In the genomic region with DNA sequence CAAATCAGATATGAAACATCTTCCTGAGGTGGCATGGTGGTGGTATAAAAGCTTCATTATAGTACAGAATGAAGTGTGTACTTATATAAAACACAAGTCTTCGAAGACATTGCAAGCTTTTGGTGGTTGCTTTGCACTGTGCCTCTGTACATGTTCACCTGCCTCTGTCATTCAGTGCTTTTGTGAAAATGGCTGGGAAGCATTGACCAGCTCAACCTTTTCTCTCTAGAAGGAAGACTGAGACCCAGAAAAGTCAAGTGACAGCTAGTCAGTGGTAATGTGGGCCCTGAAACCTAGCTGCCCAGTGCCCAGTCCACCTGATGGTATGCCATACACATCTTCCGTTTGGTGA, we compare ENCODE assay signal across 19 cellular contexts. TPM values are rescaled to one million over a fixed set of nuclear protein-coding genes. Genes with fewer than 3 reads are reported as not detected.
DNase-seq lines count a peak whose midpoint lies in the region; ATAC-seq, FAIRE-seq and TF ChIP-seq lines count a peak whose summit lies in the region.
"Had no signal": no experiment of that assay in that cellular context is flagged by ENCODE, and none has a peak within 500 bp of the region (broad histone marks: within the 10 kb centered on the region; RNA-seq: fewer than 3 reads in every experiment).

No MANE protein-coding gene starts in this region.

- H3K9me1 ChIP-seq in keratinocyte (ENCODE audit: control insufficient read depth, extremely low read depth, insufficient read depth, low read length), result no peaks in the 10 kb centered on the region

- DNase-seq in SK-N-SH (no peak), SJSA1 (ENCODE audit: low read depth in 1 of 2, low spot score in 2 of 2) (no peak), keratinocyte (ENCODE audit: low read depth, low spot score) (no peak), amygdala (lab: John Stamatoyannopoulos, UW) (no peak)
- no peak for DNase-seq in effector CD8-positive, alpha-beta T cell (lab: John Stamatoyannopoulos, UW)
- DNase-seq: activated CD4-positive, alpha-beta T cell treated with anti-CD3 and anti-CD28 coated beads, Interleukin-2, amount 50 U/mL, for 48 hours; activated naive CD4-positive, alpha-beta T cell treated with anti-CD3 and anti-CD28 coated beads, Interleukin-2, amount 10 ng/mL, durations not matched to agents 7 days and 5 days; DMS 273 treated with DMSO at 0.1 percent for 48 hours; GDM1; NCI-H1436 treated with DMSO at 0.1 percent for 48 hours; stimulated activated CD4-positive, alpha-beta T cell treated with anti-CD3 and anti-CD28 coated beads, Interleukin-4, amount 100 ng/mL, for 4 hours; testis had no signal

- no peaks in the 10 kb centered on the region for H3K9me2 ChIP-seq in SK-N-SH

- TF ChIP-seq EP300 in SK-N-SH (IDR thresholded peaks at IDR 0.05; ENCODE audit: borderline replicate concordance in 1 of 2, low read depth in 1 of 2, low read length in 1 of 2), result no peak

- H3K36me3 ChIP-seq in SK-N-SH (replicated peaks in 1 of 2; ENCODE audit: control insufficient read depth in 1 of 2, insufficient read depth in 2 of 2, low read length in 1 of 2), result no peaks in the 10 kb centered on the region
- no peaks in the 10 kb centered on the region for H3K36me3 ChIP-seq in SJSA1
- peaks cover 4 to 41% of the 10 kb centered on the region in 2 experiments for H3K36me3 ChIP-seq in keratinocyte (ENCODE audit: control insufficient read depth in 2 of 2, extremely low read depth in 1 of 2, insufficient read depth in 2 of 2, low read length in 2 of 2)
- H3K36me3 ChIP-seq in subcutaneous abdominal adipose tissue (ENCODE audit: control insufficient read depth in 5 of 5, insufficient read depth in 5 of 5, low read length in 5 of 5), result no peaks in the 10 kb centered on the region
- H3K36me3 ChIP-seq: gastroesophageal sphincter had no signal

- peaks cover 5% of the 10 kb centered on the region; the same call in 1 of the 2 replicates for H4K20me1 ChIP-seq in SK-N-SH (ENCODE audit: insufficient read depth)
- peaks cover 2% of the 10 kb centered on the region for H4K20me1 ChIP-seq in keratinocyte (ENCODE audit: control insufficient read depth, extremely low read depth, insufficient read depth, low read length)

- H2AFZ ChIP-seq in SK-N-SH (ENCODE audit: low read depth) (peak overlapping the region; percentile 66; the same call in 1 of the 2 replicates), keratinocyte (ENCODE audit: control insufficient read depth, low read length) (no peak overlapping the region)
- H2AFZ ChIP-seq: parathyroid adenoma had no signal

- CTCF ChIA-PET in SK-N-SH (lab: Yijun Ruan, JAX), result interaction anchor here (0.6 to 3.9 kb wide), 4 partner anchors 8 to 357 kb away, joined by 3 to 17 read pairs (median 9); no protein-coding TSS in a partner anchor

- no peak overlapping the region for H3K9ac ChIP-seq in SK-N-SH
- peak overlapping the region; percentile 82 for H3K9ac ChIP-seq in keratinocyte (ENCODE audit: control insufficient read depth, extremely low read depth, insufficient read depth, low read length)
- H3K9ac ChIP-seq in subcutaneous abdominal adipose tissue (ENCODE audit: low read length in 5 of 5), result no peak overlapping the region
- H3K9ac ChIP-seq: parathyroid adenoma had no signal

- ATAC-seq in SK-N-SH treated with all-trans-retinoic acid at 6 μM for 48 hours, result no peak
- no peak for ATAC-seq in HG03432 (IDR thresholded peaks at IDR 0.05; ENCODE audit: unreplicated experiment)
- ATAC-seq: gastroesophageal sphincter, HepG2 had no signal

- H3K27ac ChIP-seq in SK-N-SH (ENCODE audit: low read depth in 2 of 2, low read length in 1 of 2) (peak overlapping the region; percentile 58 to 85; a peak in 3 of 4 replicates), SJSA1 (peak overlapping the region; percentile 36; the same call in 1 of the 2 replicates), keratinocyte (ENCODE audit: control insufficient read depth, insufficient read depth, low read length) (peak overlapping the region; percentile 99), subcutaneous abdominal adipose tissue (ENCODE audit: low read depth, low read length) (peak overlapping the region; percentile 33)
- H3K27ac ChIP-seq: 22Rv1, parathyroid adenoma, testis had no signal

- peaks cover 46% of the 10 kb centered on the region for H3F3A ChIP-seq in SK-N-SH (replicated peaks; ENCODE audit: insufficient read depth)

- TF ChIP-seq CTCF in SK-N-SH (IDR thresholded peaks at IDR 0.05), result no peak
- TF ChIP-seq CTCF in keratinocyte (optimal IDR thresholded peaks at IDR 0.05 in 1 of 3, IDR thresholded peaks at IDR 0.05 in 1 of 3, conservative IDR thresholded peaks at IDR 0.05 in 1 of 3; ENCODE audit: extremely low read depth in 1 of 3, insufficient read depth in 2 of 3, low read length in 3 of 3), result no peak

- 59% methylated on average over 2 of the region's 2 CpGs for WGBS in SK-N-SH (ENCODE audit: low lambda C conversion rate)

- dilution Hi-C loops in keratinocyte (cut with MboI; ENCODE audit: extremely low pct_ligation_motif_present, low sequenced_read_pairs), result no loop called here

- POLR2A ChIA-PET in SK-N-SH (lab: Yijun Ruan, JAX), result no interaction called here

- H3K4me3 ChIP-seq in SK-N-SH (ENCODE audit: low read depth in 2 of 2, low read length in 1 of 2) (peak overlapping the region in 1 of 2 experiments; percentile 22; a peak in 2 of 4 replicates), SJSA1 (no peak overlapping the region), keratinocyte (ENCODE audit: control insufficient read depth in 2 of 3, extremely low read depth in 1 of 3, insufficient read depth in 2 of 3, low read depth in 1 of 3, low read length in 3 of 3) (peak overlapping the region in 2 of 3 experiments; percentile 36 to 47), subcutaneous abdominal adipose tissue (ENCODE audit: low read depth in 1 of 5, low read length in 5 of 5) (no peak overlapping the region)
- H3K4me3 ChIP-seq: gastroesophageal sphincter, testis had no signal

- H3K9me3 ChIP-seq in SK-N-SH (no peaks in the 10 kb centered on the region), SJSA1 (replicated peaks) (no peaks in the 10 kb centered on the region), keratinocyte (ENCODE audit: control insufficient read depth, low read depth, low read length) (no peaks in the 10 kb centered on the region), subcutaneous abdominal adipose tissue (ENCODE audit: control insufficient read depth in 5 of 5, low read length in 5 of 5) (no peaks in the 10 kb centered on the region)
- H3K9me3 ChIP-seq: gastroesophageal sphincter, testis had no signal

- H3K27me3 ChIP-seq in SK-N-SH (ENCODE audit: insufficient read depth) (no peaks in the 10 kb centered on the region), SJSA1 (replicated peaks) (no peaks in the 10 kb centered on the region), keratinocyte (ENCODE audit: control insufficient read depth, extremely low read depth, insufficient read depth, low read length) (no peaks in the 10 kb centered on the region), subcutaneous abdominal adipose tissue (ENCODE audit: control insufficient read depth in 5 of 5, insufficient read depth in 4 of 5, low read length in 5 of 5) (no peaks in the 10 kb centered on the region)
- H3K27me3 ChIP-seq: testis had no signal

- no peak for TF ChIP-seq RAD21 in SK-N-SH (IDR thresholded peaks at IDR 0.05; ENCODE audit: low read length)

- H3K4me2 ChIP-seq in SK-N-SH, result peak overlapping the region; percentile 79
- peak overlapping the region; percentile 84 for H3K4me2 ChIP-seq in keratinocyte (ENCODE audit: control insufficient read depth, extremely low read depth, insufficient read depth, low read depth, low read length)

- H3K79me2 ChIP-seq in SK-N-SH (ENCODE audit: insufficient read depth) (peaks cover 89% of the 10 kb centered on the region), keratinocyte (ENCODE audit: control insufficient read depth, insufficient read depth, low read length) (peaks cover 90% of the 10 kb centered on the region)

- H3K4me1 ChIP-seq in SK-N-SH (ENCODE audit: control insufficient read depth in 1 of 2, insufficient read depth in 2 of 2, low read depth in 1 of 2, low read length in 1 of 2) (peaks cover 0 to 59% of the 10 kb centered on the region in 2 experiments; a peak in 3 of 4 replicates), SJSA1 (replicated peaks) (peaks cover 53% of the 10 kb centered on the region), keratinocyte (ENCODE audit: control insufficient read depth, extremely low read depth, insufficient read depth, low read length) (peaks cover 97% of the 10 kb centered on the region), subcutaneous abdominal adipose tissue (ENCODE audit: control insufficient read depth in 5 of 5, insufficient read depth in 5 of 5, low read length in 5 of 5) (peaks cover 3 to 73% (median 23%) of the 10 kb centered on the region in 5 donors)
- H3K4me1 ChIP-seq: parathyroid adenoma had no signal

- no peak for FAIRE-seq in keratinocyte (lab: Jason Lieb, UNC)
- FAIRE-seq: HepG2 had no signal

TF ChIP-seq in SK-N-SH, 30 proteins besides CTCF, POLR2A, EP300 and RAD21 (continues in another document):
- TF ChIP-seq MEF2A (IDR thresholded peaks at IDR 0.05; ENCODE audit: borderline replicate concordance, low read depth), result no peak

TF ChIP-seq in SK-N-SH treated with all-trans-retinoic acid at 6 μM for 48 hours, 23 proteins besides CTCF, POLR2A, EP300 and RAD21 (continues in another document):
- TF ChIP-seq, protein P1, sequence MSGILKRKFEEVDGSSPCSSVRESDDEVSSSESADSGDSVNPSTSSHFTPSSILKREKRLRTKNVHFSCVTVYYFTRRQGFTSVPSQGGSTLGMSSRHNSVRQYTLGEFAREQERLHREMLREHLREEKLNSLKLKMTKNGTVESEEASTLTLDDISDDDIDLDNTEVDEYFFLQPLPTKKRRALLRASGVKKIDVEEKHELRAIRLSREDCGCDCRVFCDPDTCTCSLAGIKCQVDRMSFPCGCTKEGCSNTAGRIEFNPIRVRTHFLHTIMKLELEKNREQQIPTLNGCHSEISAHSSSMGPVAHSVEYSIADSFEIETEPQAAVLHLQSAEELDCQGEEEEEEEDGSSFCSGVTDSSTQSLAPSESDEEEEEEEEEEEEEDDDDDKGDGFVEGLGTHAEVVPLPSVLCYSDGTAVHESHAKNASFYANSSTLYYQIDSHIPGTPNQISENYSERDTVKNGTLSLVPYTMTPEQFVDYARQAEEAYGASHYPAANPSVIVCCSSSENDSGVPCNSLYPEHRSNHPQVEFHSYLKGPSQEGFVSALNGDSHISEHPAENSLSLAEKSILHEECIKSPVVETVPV (CRISPR knock-in tag; IDR thresholded peaks at IDR 0.05), result no peak

RNA-seq across cellular contexts. Expression of gene ITGA6, which starts 12.1 kb away (rescaled TPM):
- polyA plus RNA-seq in SK-N-SH (2012; rRNA removed) (25.9 and 26.0 TPM in 2 replicates), keratinocyte (258 to 441 TPM (median 273 TPM) in 3 replicates)
- 32.9 and 33.9 TPM in 2 replicates for polyA plus RNA-seq in SK-N-SH (2012; cell fraction: cytosol; rRNA removed)
- polyA plus RNA-seq in SK-N-SH (2012; cell fraction: nucleus; rRNA removed), result 21.2 and 45.3 TPM in 2 replicates
- 26.7 and 32.9 TPM in 2 replicates for total RNA-seq in SJSA1 (2014; rRNA removed; shearing (Covaris generic))
- 360 TPM for polyA plus RNA-seq in keratinocyte (2011; ENCODE audit: low read depth)
- polyA plus RNA-seq in keratinocyte (2011; cell fraction: cytosol; rRNA removed), result 148 and 205 TPM in 2 replicates
- 661 and 820 TPM in 2 replicates for polyA plus RNA-seq in keratinocyte (2011; cell fraction: nucleus; rRNA removed)
- 169 and 660 TPM in 2 replicates for polyA plus RNA-seq in keratinocyte (2012; ENCODE audit: low replicate concordance)
- 374 to 691 TPM (median 492 TPM) in 3 replicates for polyA minus RNA-seq in keratinocyte
- 252 TPM for polyA minus RNA-seq in keratinocyte (2011; cell fraction: cytosol; rRNA and poly(A)+ RNA removed)
- polyA minus RNA-seq in keratinocyte (2011; cell fraction: nucleus; rRNA and poly(A)+ RNA removed), result 750 and 1,558 TPM in 2 replicates

Comparison
In these comparisons a context has a peak if more than half of its experiments do, and no peak if none do; other contexts are left out.
1. H3K27ac ChIP-seq: peak in every context shown above with its lines; median percentile 99 in keratinocyte; 72 in SK-N-SH; 36 in SJSA1; 33 in subcutaneous abdominal adipose tissue.
2. H3K4me3 ChIP-seq: peak in keratinocyte (2 of 3); none in SJSA1 (single experiment) and subcutaneous abdominal adipose tissue (0 of 5).